8 cellular contexts compared by ENCODE assay signal in the genomic region with DNA sequence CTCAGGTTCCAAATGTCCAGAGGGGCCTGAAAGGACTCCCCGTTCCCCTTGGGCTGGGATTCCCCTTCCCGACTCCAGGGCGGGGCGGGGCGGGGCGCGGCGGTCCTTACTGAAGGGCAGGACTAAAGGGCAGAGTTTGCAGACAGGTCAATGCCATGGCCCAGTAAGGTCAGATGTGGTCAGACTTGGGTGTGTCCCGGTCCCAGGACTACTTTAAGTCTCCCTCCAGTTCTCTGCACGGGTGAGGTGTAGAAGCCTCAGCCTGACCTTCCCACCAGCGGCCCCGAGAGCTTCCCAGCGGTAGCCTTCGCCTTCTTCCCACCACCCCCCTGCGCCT. TPM values are rescaled to one million over a fixed set of nuclear protein-coding genes. Genes with fewer than 3 reads are reported as not detected.
A peak's percentile ranks its signal among the peaks of the same experiment; 100 is the strongest.
DNase-seq lines count a peak whose midpoint lies in the region; ATAC-seq, FAIRE-seq and TF ChIP-seq lines count a peak whose summit lies in the region.

No MANE protein-coding gene starts in this region.

- peaks cover 34% of the 10 kb centered on the region for H3K4me1 Mint-ChIP-seq in activated CD8-positive, alpha-beta T cell treated with anti-CD3 and anti-CD28 coated beads for 36 hours (ENCODE audit: low read depth)
- peaks cover 47 to 53% of the 10 kb centered on the region in 2 donors for H3K4me1 Mint-ChIP-seq in natural killer cell treated with Interleukin-12 subunit alpha and Interleukin-12 subunit beta and Interleukin-15 and Interleukin-18, amount 100 ng/mL, for 72 hours (ENCODE audit: low read depth in 2 of 2)

- peak overlapping the region; percentile 83 for H3K4me3 Mint-ChIP-seq in activated CD8-positive, alpha-beta T cell treated with anti-CD3 and anti-CD28 coated beads for 36 hours
- H3K4me3 Mint-ChIP-seq in natural killer cell treated with Interleukin-12 subunit alpha and Interleukin-12 subunit beta and Interleukin-15 and Interleukin-18, amount 100 ng/mL, for 72 hours: peak overlapping the region; percentile 98

- no peak for TF ChIP-seq POLR2A in esophagus muscularis mucosa (IDR thresholded peaks at IDR 0.05; ENCODE audit: low read depth)

- H3K27ac ChIP-seq in C4-2B: peak overlapping the region; percentile 100
- H3K27ac ChIP-seq in esophagus muscularis mucosa (replicated peaks in 1 of 4): peak overlapping the region; percentile 97 to 98 (median 98)

- TF ChIP-seq EP300 in esophagus muscularis mucosa (IDR thresholded peaks at IDR 0.05): no peak

- POLR2A ChIA-PET in activated CD8-positive, alpha-beta T cell treated with anti-CD3 and anti-CD28 coated beads for 36 hours (lab: Charles Lee): interaction anchor here (1.1 to 7.2 kb wide), 9 partner anchors 9 to 260 kb away, joined by 3 to 74 read pairs (median 5); a partner anchor contains a TSS

- CTCF ChIA-PET in activated CD8-positive, alpha-beta T cell treated with anti-CD3 and anti-CD28 coated beads for 36 hours (lab: Charles Lee): interaction anchor here (0.8 to 6.2 kb wide), 17 partner anchors 8 to 156 kb away, joined by 3 to 50 read pairs (median 4); a partner anchor contains a TSS

- H3K27me3 Mint-ChIP-seq in activated CD8-positive, alpha-beta T cell treated with anti-CD3 and anti-CD28 coated beads for 36 hours: no peaks in the 10 kb centered on the region
- H3K27me3 Mint-ChIP-seq in natural killer cell treated with Interleukin-12 subunit alpha and Interleukin-12 subunit beta and Interleukin-15 and Interleukin-18, amount 100 ng/mL, for 72 hours: peaks cover 0 to 2% of the 10 kb centered on the region in 2 donors

- H3K4me1 ChIP-seq in esophagus muscularis mucosa: peaks cover 37 to 49% (median 46%) of the 10 kb centered on the region in 4 donors

- H3K4me3 ChIP-seq in esophagus muscularis mucosa: peak overlapping the region; percentile 62 to 94 (median 80)

- H3K27me3 ChIP-seq in esophagus muscularis mucosa: no peaks in the 10 kb centered on the region

- no peaks in the 10 kb centered on the region for H3K9me3 Mint-ChIP-seq in activated CD8-positive, alpha-beta T cell treated with anti-CD3 and anti-CD28 coated beads for 36 hours
- no peaks in the 10 kb centered on the region for H3K9me3 Mint-ChIP-seq in natural killer cell treated with Interleukin-12 subunit alpha and Interleukin-12 subunit beta and Interleukin-15 and Interleukin-18, amount 100 ng/mL, for 72 hours

- H3K27ac Mint-ChIP-seq in activated CD8-positive, alpha-beta T cell treated with anti-CD3 and anti-CD28 coated beads for 36 hours: peak overlapping the region; percentile 91
- H3K27ac Mint-ChIP-seq in natural killer cell treated with Interleukin-12 subunit alpha and Interleukin-12 subunit beta and Interleukin-15 and Interleukin-18, amount 100 ng/mL, for 72 hours: peak overlapping the region; percentile 83 to 92

- peaks cover 0 to under 1% (median 0%) of the 10 kb centered on the region in 4 donors for H3K36me3 ChIP-seq in esophagus muscularis mucosa

- no peaks in the 10 kb centered on the region for H3K36me3 Mint-ChIP-seq in activated CD8-positive, alpha-beta T cell treated with anti-CD3 and anti-CD28 coated beads for 36 hours (ENCODE audit: low read depth)
- H3K36me3 Mint-ChIP-seq in natural killer cell treated with Interleukin-12 subunit alpha and Interleukin-12 subunit beta and Interleukin-15 and Interleukin-18, amount 100 ng/mL, for 72 hours: no peaks in the 10 kb centered on the region

- DNase-seq in HuH-7.5 (ENCODE audit: low spot score): peak; percentile 48
- DNase-seq in activated CD8-positive, alpha-beta T cell treated with anti-CD3 and anti-CD28 coated beads for 36 hours: peak; percentile 68
- peak; percentile 94 for DNase-seq in esophagus muscularis mucosa (ENCODE audit: extremely low spot score)
- DNase-seq in natural killer cell treated with Interleukin-12 subunit alpha and Interleukin-12 subunit beta and Interleukin-15 and Interleukin-18, amount 100 ng/mL, for 72 hours (ENCODE audit: low spot score): peak; percentile 63
- no peak for DNase-seq in AML-193 (lab: John Stamatoyannopoulos, UW)
- no peak for DNase-seq in frontal cortex (ENCODE audit: low spot score in 2 of 2)

- 1% methylated on average over 11 of the region's 15 CpGs for WGBS in esophagus muscularis mucosa

- no peaks in the 10 kb centered on the region for H3K9me3 ChIP-seq in esophagus muscularis mucosa

- FAIRE-seq in frontal cortex (lab: Jason Lieb, UNC): no peak

- TF ChIP-seq CTCF in C4-2B (conservative IDR thresholded peaks at IDR 0.05) (no peak), esophagus muscularis mucosa (IDR thresholded peaks at IDR 0.05) (no peak)
- TF ChIP-seq CTCF in activated CD8-positive, alpha-beta T cell treated with anti-CD3 and anti-CD28 coated beads for 36 hours (IDR thresholded peaks at IDR 0.05): no peak

- peak; percentile 2 for ATAC-seq in activated CD8-positive, alpha-beta T cell treated with anti-CD3 and anti-CD28 coated beads for 36 hours
- ATAC-seq in natural killer cell treated with Interleukin-12 subunit alpha and Interleukin-12 subunit beta and Interleukin-15 and Interleukin-18, amount 100 ng/mL, for 72 hours: peak; percentile 2 to 20
- no peak for ATAC-seq in GM18909 (IDR thresholded peaks at IDR 0.05; ENCODE audit: poor library complexity, unreplicated experiment)

- intact Hi-C loops in activated CD8-positive, alpha-beta T cell treated with anti-CD3 and anti-CD28 coated beads for 36 hours (cut with micrococcal nuclease): no loop called here
- intact Hi-C loops in esophagus muscularis mucosa (cut with DNase I): loop anchor here (2.0 kb wide), 1 partner anchor 50 kb away; no protein-coding TSS in a partner anchor

RNA-seq across cellular contexts. Expression of a gene that starts 0.5 kb away (rescaled TPM):
- total RNA-seq in activated CD8-positive, alpha-beta T cell treated with anti-CD3 and anti-CD28 coated beads for 36 hours: 10 to 100 TPM; 49.2 to 53.8 TPM
- total RNA-seq in esophagus muscularis mucosa (100 to 1,000 TPM in 1 of 4 donors, 10 to 100 TPM in 3; 10.8 to 101 (median 15.1) TPM), frontal cortex (15.1 TPM)
- total RNA-seq in natural killer cell treated with Interleukin-12 subunit alpha and Interleukin-12 subunit beta and Interleukin-15 and Interleukin-18, amount 100 ng/mL, for 72 hours: 10 to 100 TPM; 52.0 to 67.6 TPM

RNA-seq across cellular contexts. Expression of a gene that starts 20.3 kb away (rescaled TPM):
- total RNA-seq in activated CD8-positive, alpha-beta T cell treated with anti-CD3 and anti-CD28 coated beads for 36 hours: 1 to 10 TPM; 2.4 to 2.9 TPM
- total RNA-seq in esophagus muscularis mucosa: 10 to 100 TPM; 13.3 to 45.9 (median 42.5) TPM
- total RNA-seq in natural killer cell treated with Interleukin-12 subunit alpha and Interleukin-12 subunit beta and Interleukin-15 and Interleukin-18, amount 100 ng/mL, for 72 hours: 1 to 10 TPM; 2.4 to 2.7 TPM
- total RNA-seq in frontal cortex: 1.2 TPM

RNA-seq across cellular contexts. Expression of a gene that starts 22.8 kb away (rescaled TPM):
- 10 to 100 TPM; 72.8 to 77.2 TPM for total RNA-seq in activated CD8-positive, alpha-beta T cell treated with anti-CD3 and anti-CD28 coated beads for 36 hours
- total RNA-seq in esophagus muscularis mucosa: 100 to 1,000 TPM in 2 of 4 donors, 10 to 100 TPM in 2; 61.4 to 110 (median 102) TPM
- 100 to 1,000 TPM in 1 of 2 donors, 10 to 100 TPM in 1; 54.1 to 105 TPM for total RNA-seq in natural killer cell treated with Interleukin-12 subunit alpha and Interleukin-12 subunit beta and Interleukin-15 and Interleukin-18, amount 100 ng/mL, for 72 hours
- total RNA-seq in frontal cortex: 30.2 TPM

RNA-seq across cellular contexts. Expression of a gene that starts 23.3 kb away (rescaled TPM):
- 10 to 100 TPM; 13.5 to 16.2 TPM for total RNA-seq in activated CD8-positive, alpha-beta T cell treated with anti-CD3 and anti-CD28 coated beads for 36 hours
- 10 to 100 TPM; 11.6 to 14.9 (median 12.0) TPM for total RNA-seq in esophagus muscularis mucosa
- total RNA-seq in natural killer cell treated with Interleukin-12 subunit alpha and Interleukin-12 subunit beta and Interleukin-15 and Interleukin-18, amount 100 ng/mL, for 72 hours: 10 to 100 TPM; 11.3 to 12.9 TPM
- 15.1 TPM for total RNA-seq in frontal cortex

RNA-seq across cellular contexts. Expression of a gene that starts 54.1 kb away (rescaled TPM):
- total RNA-seq in activated CD8-positive, alpha-beta T cell treated with anti-CD3 and anti-CD28 coated beads for 36 hours: 100 to 1,000 TPM; 130 to 139 TPM
- total RNA-seq in esophagus muscularis mucosa (100 to 1,000 TPM in 3 of 4 donors, 10 to 100 TPM in 1; 82.7 to 139 (median 111) TPM), frontal cortex (276 TPM)
- total RNA-seq in natural killer cell treated with Interleukin-12 subunit alpha and Interleukin-12 subunit beta and Interleukin-15 and Interleukin-18, amount 100 ng/mL, for 72 hours: 100 to 1,000 TPM; 106 to 192 TPM

Comparison
In these comparisons a context has a peak if more than half of its experiments do, and no peak if none do; other contexts are left out.
1. DNase-seq: peak in HuH-7.5 (single experiment), activated CD8-positive, alpha-beta T cell treated with anti-CD3 and anti-CD28 coated beads for 36 hours (single experiment), esophagus muscularis mucosa (single experiment) and natural killer cell treated with Interleukin-12 subunit alpha and Interleukin-12 subunit beta and Interleukin-15 and Interleukin-18, amount 100 ng/mL, for 72 hours (single experiment); none in AML-193 (0 of 2) and frontal cortex (0 of 2).